28 cellular contexts compared by ENCODE assay signal in genomic region chr6:25337431-25337830, GRCh38.
"Had no signal": no experiment of that assay in that cellular context is flagged by ENCODE, and none has a peak within 500 bp of the region (broad histone marks: within the 10 kb centered on the region; RNA-seq: fewer than 3 reads in every experiment).

No MANE protein-coding gene starts in this region.

- H3K27ac ChIP-seq: epithelial cell of prostate, esophagus squamous epithelium, heart right ventricle, left lung, ovary, prostate gland, skin epidermis, upper lobe of right lung had no signal

- DNase-seq: activated CD4-positive, alpha-beta T cell treated with anti-CD3 and anti-CD28 coated beads for 4 hours; activated CD4-positive, alpha-beta T cell treated with anti-CD3 and anti-CD28 coated beads, Interleukin-2, amount 50 U/mL, for 48 hours; activated gamma-delta T cell treated with Interleukin-2 at 50 U/mL for 16 hours; activated naive CD4-positive, alpha-beta T cell treated with anti-CD3 and anti-CD28 coated beads, Interleukin-2, amount 50 U/mL, for 16 hours; activated T-cell treated with anti-CD3 and anti-CD28 coated beads, Interleukin-2, amount 50 U/mL, for 4 hours; amniotic stem cell; caudate nucleus; esophagus squamous epithelium; foreskin melanocyte; heart right ventricle; kidney glomerular epithelial cell; left lung; naive B cell; nephron progenitor cell; ovary; retina; stimulated activated CD4-positive, alpha-beta T cell treated with anti-CD3 and anti-CD28 coated beads, Interleukin-4, amount 100 ng/mL, for 24 hours; stimulated activated naive CD8-positive, alpha-beta T cell treated with anti-CD3 and anti-CD28 coated beads, Interleukin-15, amount 100 ng/mL, for 72 hours; substantia nigra; upper lobe of right lung had no signal

- H3K4me3 ChIP-seq: esophagus squamous epithelium, heart right ventricle, left lung, lung, ovary, prostate gland, skin epidermis, upper lobe of right lung had no signal

- H3K36me3 Mint-ChIP-seq: naive B cell; stimulated activated effector memory CD8-positive, alpha-beta T cell treated with anti-CD3 and anti-CD28 coated beads, Interleukin-12 subunit alpha, Interleukin-12 subunit beta, amount 100 ng/mL, for 72 hours had no signal

- H3K9me3 Mint-ChIP-seq: activated T-cell treated with anti-CD3 and anti-CD28 coated beads, Interleukin-2, amount 50 U/mL, for 4 hours; activated T-helper 17 cell treated with anti-CD3 and anti-CD28 coated beads, Interleukin-2, amount 50 U/mL, for 72 hours; dendritic cell treated with granulocyte-macrophage colony-stimulating factor and Interleukin-4, amounts not matched to agents 40 ng/mL and 50 ng/mL, for 4 days; naive B cell; nephron progenitor cell; stimulated activated effector memory CD8-positive, alpha-beta T cell treated with anti-CD3 and anti-CD28 coated beads, Interleukin-12 subunit alpha, Interleukin-12 subunit beta, amount 100 ng/mL, for 72 hours; stimulated activated naive CD8-positive, alpha-beta T cell treated with anti-CD3 and anti-CD28 coated beads, Interleukin-15, amount 100 ng/mL, for 72 hours had no signal

- H3K9me3 ChIP-seq: esophagus squamous epithelium, heart right ventricle, left lung, ovary, prostate gland, upper lobe of right lung had no signal

- ATAC-seq: activated T-cell treated with anti-CD3 and anti-CD28 coated beads, Interleukin-2, amount 50 U/mL, for 4 hours; activated T-helper 17 cell treated with anti-CD3 and anti-CD28 coated beads, Interleukin-2, amount 50 U/mL, for 72 hours; heart right ventricle; sciatic nerve; stimulated activated effector memory CD8-positive, alpha-beta T cell treated with anti-CD3 and anti-CD28 coated beads, Interleukin-12 subunit alpha, Interleukin-12 subunit beta, amount 100 ng/mL, for 72 hours; stimulated activated naive CD8-positive, alpha-beta T cell treated with anti-CD3 and anti-CD28 coated beads, Interleukin-15, amount 100 ng/mL, for 72 hours; upper lobe of right lung had no signal

- H3K27ac Mint-ChIP-seq: activated T-helper 17 cell treated with anti-CD3 and anti-CD28 coated beads, Interleukin-2, amount 50 U/mL, for 72 hours; dendritic cell treated with granulocyte-macrophage colony-stimulating factor and Interleukin-4, amounts not matched to agents 40 ng/mL and 50 ng/mL, for 4 days; nephron progenitor cell; stimulated activated effector memory CD8-positive, alpha-beta T cell treated with anti-CD3 and anti-CD28 coated beads, Interleukin-12 subunit alpha, Interleukin-12 subunit beta, amount 100 ng/mL, for 72 hours; stimulated activated naive CD8-positive, alpha-beta T cell treated with anti-CD3 and anti-CD28 coated beads, Interleukin-15, amount 100 ng/mL, for 72 hours had no signal

- H3K4me1 Mint-ChIP-seq: stimulated activated effector memory CD8-positive, alpha-beta T cell treated with anti-CD3 and anti-CD28 coated beads, Interleukin-12 subunit alpha, Interleukin-12 subunit beta, amount 100 ng/mL, for 72 hours had no signal

- H3K4me3 Mint-ChIP-seq: activated T-cell treated with anti-CD3 and anti-CD28 coated beads, Interleukin-2, amount 50 U/mL, for 4 hours; activated T-helper 17 cell treated with anti-CD3 and anti-CD28 coated beads, Interleukin-2, amount 50 U/mL, for 72 hours; dendritic cell treated with granulocyte-macrophage colony-stimulating factor and Interleukin-4, amounts not matched to agents 40 ng/mL and 50 ng/mL, for 4 days; naive B cell; nephron progenitor cell; stimulated activated effector memory CD8-positive, alpha-beta T cell treated with anti-CD3 and anti-CD28 coated beads, Interleukin-12 subunit alpha, Interleukin-12 subunit beta, amount 100 ng/mL, for 72 hours; stimulated activated naive CD8-positive, alpha-beta T cell treated with anti-CD3 and anti-CD28 coated beads, Interleukin-15, amount 100 ng/mL, for 72 hours had no signal

- H3K27me3 Mint-ChIP-seq: activated T-helper 17 cell treated with anti-CD3 and anti-CD28 coated beads, Interleukin-2, amount 50 U/mL, for 72 hours; dendritic cell treated with granulocyte-macrophage colony-stimulating factor and Interleukin-4, amounts not matched to agents 40 ng/mL and 50 ng/mL, for 4 days; stimulated activated naive CD8-positive, alpha-beta T cell treated with anti-CD3 and anti-CD28 coated beads, Interleukin-15, amount 100 ng/mL, for 72 hours had no signal

- H3K36me3 ChIP-seq: esophagus squamous epithelium, heart right ventricle, left lung, ovary, prostate gland, upper lobe of right lung had no signal

- H3K27me3 ChIP-seq: esophagus squamous epithelium, heart right ventricle, left lung, ovary, upper lobe of right lung had no signal
